16 cellular contexts compared by ENCODE assay signal in genomic region chr7:122628651-122629411, GRCh38.
"Had no signal": no experiment of that assay in that cellular context is flagged by ENCODE, and none has a peak within 500 bp of the region (broad histone marks: within the 10 kb centered on the region; RNA-seq: fewer than 3 reads in every experiment).

No MANE protein-coding gene starts in this region.

- H3K4me3 ChIP-seq: ovary, tibial artery, uterus had no signal

- H3K4me1 Mint-ChIP-seq: activated T-helper 17 cell treated with anti-CD3 and anti-CD28 coated beads, Interleukin-2, amount 50 U/mL, for 72 hours; stimulated activated effector memory CD8-positive, alpha-beta T cell treated with anti-CD3 and anti-CD28 coated beads, Interleukin-12 subunit alpha, Interleukin-12 subunit beta, amount 100 ng/mL, for 72 hours; WTC11 had no signal

- H3K36me3 Mint-ChIP-seq: stimulated activated effector memory CD8-positive, alpha-beta T cell treated with anti-CD3 and anti-CD28 coated beads, Interleukin-12 subunit alpha, Interleukin-12 subunit beta, amount 100 ng/mL, for 72 hours; WTC11 had no signal

- H3K4me1 ChIP-seq: tibial artery, uterus had no signal

- H3K27ac ChIP-seq: ovary, tibial artery, uterus had no signal

- H3K36me3 ChIP-seq: ovary, uterus had no signal

- H3K27me3 ChIP-seq: ovary, tibial artery, uterus had no signal

- ATAC-seq: activated T-helper 17 cell treated with anti-CD3 and anti-CD28 coated beads, Interleukin-2, amount 50 U/mL, for 72 hours; stimulated activated effector memory CD8-positive, alpha-beta T cell treated with anti-CD3 and anti-CD28 coated beads, Interleukin-12 subunit alpha, Interleukin-12 subunit beta, amount 100 ng/mL, for 72 hours; WTC11 had no signal

- H3K4me3 Mint-ChIP-seq: activated naive CD4-positive, alpha-beta T cell treated with anti-CD3 and anti-CD28 coated beads for 36 hours; activated T-helper 17 cell treated with anti-CD3 and anti-CD28 coated beads, Interleukin-2, amount 50 U/mL, for 72 hours; stimulated activated effector memory CD8-positive, alpha-beta T cell treated with anti-CD3 and anti-CD28 coated beads, Interleukin-12 subunit alpha, Interleukin-12 subunit beta, amount 100 ng/mL, for 72 hours; WTC11 had no signal

- H3K9me3 ChIP-seq: ovary, tibial artery, uterus had no signal

- H3K27me3 Mint-ChIP-seq: activated T-helper 17 cell treated with anti-CD3 and anti-CD28 coated beads, Interleukin-2, amount 50 U/mL, for 72 hours had no signal

- H3K9me3 Mint-ChIP-seq: WTC11 had no signal

- H3K27ac Mint-ChIP-seq: activated naive CD4-positive, alpha-beta T cell treated with anti-CD3 and anti-CD28 coated beads for 36 hours; activated T-helper 17 cell treated with anti-CD3 and anti-CD28 coated beads, Interleukin-2, amount 50 U/mL, for 72 hours; stimulated activated effector memory CD8-positive, alpha-beta T cell treated with anti-CD3 and anti-CD28 coated beads, Interleukin-12 subunit alpha, Interleukin-12 subunit beta, amount 100 ng/mL, for 72 hours; WTC11 had no signal

- DNase-seq: activated CD4-positive, alpha-beta T cell treated with anti-CD3 and anti-CD28 coated beads for 48 hours; activated naive CD4-positive, alpha-beta T cell treated with anti-CD3 and anti-CD28 coated beads for 36 hours; central memory CD4-positive, alpha-beta T cell; cortex of kidney; effector memory CD4-positive, alpha-beta T cell; head of caudate nucleus; islet precursor cell; ovary; retina; small intestine; T1000; tibial artery; uterus had no signal
